In the genomic region with DNA sequence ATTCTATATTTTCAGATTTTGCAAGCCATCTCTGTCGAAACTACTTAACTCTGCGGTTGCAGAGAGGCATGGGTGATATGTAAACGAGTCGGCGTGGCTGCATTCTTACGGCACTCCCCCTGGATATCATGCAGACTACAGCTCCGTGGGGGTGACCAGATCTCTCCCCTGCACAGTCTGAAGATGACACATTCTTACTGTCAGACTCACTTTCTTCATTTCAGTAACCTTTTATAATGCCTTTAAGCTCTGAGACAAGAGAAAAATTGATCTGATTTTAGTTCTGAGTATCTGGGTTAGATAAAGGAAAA, we compare ENCODE assay signal across 20 cellular contexts. TPM values are rescaled to one million over a fixed set of nuclear protein-coding genes. Genes with fewer than 3 reads are reported as not detected.
DNase-seq lines count a peak whose midpoint lies in the region; ATAC-seq and TF ChIP-seq lines count a peak whose summit lies in the region.
"Had no signal": no experiment of that assay in that cellular context is flagged by ENCODE, and none has a peak within 500 bp of the region (broad histone marks: within the 10 kb centered on the region; RNA-seq: fewer than 3 reads in every experiment).

No MANE protein-coding gene starts in this region.

- 56 to 58% methylated on average over 7 of the region's 7 CpGs for WGBS in GM23248 (ENCODE audit: low coverage in 1 of 2, low lambda C conversion rate in 2 of 2, missing lambda C conversion rate in 2 of 2), 2 experiments

- H4K20me1 ChIP-seq in GM23248 (ENCODE audit: insufficient read depth): no peaks in the 10 kb centered on the region

- no peaks in the 10 kb centered on the region for H3F3A ChIP-seq in GM23248 (ENCODE audit: insufficient read depth)

- TF ChIP-seq CTCF in WERI-Rb-1 (IDR thresholded peaks at IDR 0.05; ENCODE audit: low read depth, low read length): no peak

- no peaks in the 10 kb centered on the region for H3K79me2 ChIP-seq in GM23248 (ENCODE audit: insufficient read depth)

- DNase-seq in GM23248 (peak; percentile 24), WERI-Rb-1 (no peak), fibroblast of the conjunctiva (ENCODE audit: low read depth) (peak; percentile 9), putamen (ENCODE audit: low spot score) (peak; percentile 10), NCI-H526 treated with DMSO at 0.1 percent for 48 hours (lab: John Stamatoyannopoulos, UW) (no peak), anterior cingulate cortex (lab: John Stamatoyannopoulos, UW) (no peak), NCI-H1436 (lab: John Stamatoyannopoulos, UW) (no peak)
- DNase-seq: activated CD4-positive, alpha-beta memory T cell treated with anti-CD3 and anti-CD28 coated beads, Interleukin-2, amount 10 ng/mL, durations not matched to agents 7 days and 5 days; activated T-cell treated with anti-CD3 and anti-CD28 coated beads, Interleukin-2, amount 50 U/mL, for 48 hours; C1 segment of cervical spinal cord; DMS 273 treated with DMSO at 0.1 percent for 48 hours; H7; hypothalamus; left colon; spleen had no signal

- H3K27me3 ChIP-seq in GM23248 (replicated peaks; ENCODE audit: insufficient read depth) (no peaks in the 10 kb centered on the region), WERI-Rb-1 (ENCODE audit: insufficient read depth, low read depth, severe bottlenecking) (no peaks in the 10 kb centered on the region)
- H3K27me3 ChIP-seq: cardiac muscle cell, spleen had no signal

- no peak overlapping the region for H2AFZ ChIP-seq in GM23248

- H3K9me2 ChIP-seq in GM23248 (ENCODE audit: insufficient read depth): no peaks in the 10 kb centered on the region

- H3K4me3 ChIP-seq in GM23248: no peak overlapping the region
- peak overlapping the region; percentile 36; the same call in 1 of the 2 replicates for H3K4me3 ChIP-seq in WERI-Rb-1 (ENCODE audit: low read depth, low read length)
- H3K4me3 ChIP-seq: cardiac muscle cell, spleen had no signal

- H3K4me2 ChIP-seq in GM23248 (ENCODE audit: unreplicated experiment): no peak overlapping the region

- in situ Hi-C loops in GM23248 (cut with MboI): no loop called here

- no peaks in the 10 kb centered on the region for H3K36me3 ChIP-seq in GM23248 (ENCODE audit: low read depth)
- H3K36me3 ChIP-seq in WERI-Rb-1: no peaks in the 10 kb centered on the region
- H3K36me3 ChIP-seq: cardiac muscle cell, spleen had no signal

- H3K9ac ChIP-seq in GM23248: no peak overlapping the region

- no peak for ATAC-seq in HG02884 (IDR thresholded peaks at IDR 0.05; ENCODE audit: unreplicated experiment)
- ATAC-seq: activated naive CD4-positive, alpha-beta T cell treated with anti-CD3 and anti-CD28 coated beads, Interleukin-2, amount 50 U/mL, for 72 hours; left colon had no signal

- H3K27ac ChIP-seq in GM23248 (no peak overlapping the region), WERI-Rb-1 (no peak overlapping the region)
- H3K27ac ChIP-seq: cardiac muscle cell, spleen, VCaP had no signal

- H3K4me1 ChIP-seq in GM23248 (ENCODE audit: insufficient read depth): no peaks in the 10 kb centered on the region
- H3K4me1 ChIP-seq: spleen had no signal

- H3K9me3 ChIP-seq in GM23248 (ENCODE audit: low read depth) (no peaks in the 10 kb centered on the region), WERI-Rb-1 (ENCODE audit: severe bottlenecking) (peaks cover 9% of the 10 kb centered on the region)

RNA-seq across cellular contexts. Expression of a gene that starts 44.9 kb away (rescaled TPM):
- 1.4 and 2.8 TPM in 2 replicates for total RNA-seq in GM23248 (2014; rRNA removed; shearing (Covaris generic))
- polyA plus RNA-seq in GM23248 (2016; fragmentation: Nextera tagmentation; extraction: Ambion mirVana): 1.7 and 1.8 TPM in 2 replicates
- total RNA-seq: RPMI7951 had no signal

Comparison
In these comparisons a context has a peak if more than half of its experiments do, and no peak if none do; other contexts are left out.
1. DNase-seq: peak in GM23248 (single experiment), fibroblast of the conjunctiva (single experiment) and putamen (single experiment); none in WERI-Rb-1 (single experiment), NCI-H526 treated with DMSO at 0.1 percent for 48 hours (single experiment), anterior cingulate cortex (0 of 58) and NCI-H1436 (single experiment).